35 cellular contexts compared by ENCODE assay signal in genomic region chr4:22062676-22063075, GRCh38.
"Had no signal": no experiment of that assay in that cellular context is flagged by ENCODE, and none has a peak within 500 bp of the region (broad histone marks: within the 10 kb centered on the region; RNA-seq: fewer than 3 reads in every experiment).

No MANE protein-coding gene starts in this region.

- DNase-seq: Karpas-422, Kasumi-1, KBM-7, KG1, MG63, MM.1S, MV-4-11, NCI-H1048, NCI-H1092, NCI-H1092 treated with DMSO at 0.1 percent for 48 hours, NCI-H1105, NCI-H1105 treated with DMSO at 0.1 percent for 48 hours, NCI-H1417, NCI-H1417 treated with DMSO at 0.1 percent for 48 hours, NCI-H1436, NCI-H1436 treated with DMSO at 0.1 percent for 48 hours, NCI-H146, NCI-H1694, NCI-H1694 treated with DMSO at 0.1 percent for 48 hours, NCI-H187, NCI-H187 treated with DMSO at 0.1 percent for 48 hours, NCI-H1930, NCI-H2029, NCI-H2029 treated with DMSO at 0.1 percent for 48 hours, NCI-H2081, NCI-H2081 treated with DMSO at 0.1 percent for 48 hours, NCI-H2107, NCI-H2171, NCI-H2171 treated with DMSO at 0.1 percent for 48 hours, NCI-H2227 treated with DMSO at 0.1 percent for 48 hours, NCI-H226, NCI-H345, NCI-H446, NCI-H446 treated with DMSO at 0.1 percent for 48 hours had no signal

- H3K27ac ChIP-seq: KMS-11 had no signal

- H3K4me3 ChIP-seq: MG63 had no signal
